1 cellular context compared by ENCODE assay signal in the genomic region with DNA sequence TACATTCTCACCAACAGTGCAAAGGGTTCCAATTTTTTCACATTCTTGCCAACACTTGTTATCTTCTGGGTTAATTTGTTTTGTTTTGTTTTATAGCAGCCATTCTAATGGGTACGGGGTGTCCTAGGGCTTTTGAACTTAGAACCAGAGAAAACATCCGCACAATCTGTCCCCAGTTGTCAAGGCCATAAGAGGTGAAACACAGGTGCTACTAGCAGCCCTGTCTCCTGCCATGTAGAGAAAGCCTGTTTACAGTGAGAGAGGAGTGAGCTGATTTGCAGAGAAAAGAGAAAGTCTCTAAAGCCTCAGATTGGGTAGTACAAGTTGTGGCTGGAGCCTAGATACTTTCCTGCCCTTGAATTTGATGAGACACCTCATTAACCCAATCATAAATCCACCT.
TF ChIP-seq lines count a peak whose summit lies in the region.

No MANE protein-coding gene starts in this region.

TF ChIP-seq in HepG2, 621 proteins besides CTCF, POLR2A, EP300 and RAD21 (continued from another document):
- peak; percentile 26; the same call in 1 of the 2 replicates for TF ChIP-seq PAXIP1 (CRISPR knock-in tag; conservative IDR thresholded peaks at IDR 0.05)
- no peak for TF ChIP-seq HNF4G (IDR thresholded peaks at IDR 0.05; ENCODE audit: borderline replicate concordance, low read depth, low read length)
- TF ChIP-seq HNF4G (CRISPR knock-in tag; IDR thresholded peaks at IDR 0.05; ENCODE audit: borderline replicate concordance, low read depth), result no peak
- peak; percentile 55 for TF ChIP-seq ZNF7 (CRISPR knock-in tag; IDR thresholded peaks at IDR 0.05)
- no peak for TF ChIP-seq HOXA7 (CRISPR knock-in tag; IDR thresholded peaks at IDR 0.05)
